In the genomic region with DNA sequence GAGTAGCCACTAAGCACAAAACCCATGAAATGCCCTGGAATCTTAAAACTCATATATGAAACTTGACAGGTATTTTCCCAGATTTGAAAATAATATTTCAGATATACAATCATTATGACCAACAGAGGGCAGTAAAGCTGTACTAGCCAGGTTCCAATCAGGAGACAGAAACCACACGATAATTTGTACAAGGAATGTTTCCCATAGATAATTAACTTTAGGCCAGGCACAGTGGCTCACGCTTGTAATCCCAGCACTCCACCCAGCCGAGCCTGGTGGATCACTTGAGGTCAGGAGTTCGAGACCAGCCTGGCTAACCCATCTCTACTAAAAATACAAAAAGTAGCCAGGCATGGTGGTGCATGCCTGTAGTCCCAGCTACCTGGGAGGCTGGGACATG, we compare ENCODE assay signal across 10 cellular contexts. TPM values are rescaled to one million over a fixed set of nuclear protein-coding genes. Genes with fewer than 3 reads are reported as not detected.
DNase-seq lines count a peak whose midpoint lies in the region; ATAC-seq and TF ChIP-seq lines count a peak whose summit lies in the region.
"Had no signal": no experiment of that assay in that cellular context is flagged by ENCODE, and none has a peak within 500 bp of the region (broad histone marks: within the 10 kb centered on the region; RNA-seq: fewer than 3 reads in every experiment).

No MANE protein-coding gene starts in this region.

- H3K4me1 ChIP-seq in Loucy (ENCODE audit: insufficient read depth, low read length, poor library complexity, severe bottlenecking): peaks cover 3% of the 10 kb centered on the region

- DNase-seq in GM03348 (ENCODE audit: low spot score): peak; percentile 35
- DNase-seq in astrocyte of the spinal cord (ENCODE audit: low read depth, low spot score): no peak
- no peak for DNase-seq in mesothelial cell of epicardium (ENCODE audit: low spot score in 2 of 2, unreplicated experiment in 2 of 2)
- DNase-seq in sciatic nerve (ENCODE audit: low spot score): no peak
- DNase-seq in NCI-H2227 (lab: John Stamatoyannopoulos, UW; ENCODE audit: unreplicated experiment): no peak
- DNase-seq: nucleus accumbens had no signal

- peak; percentile 66 for TF ChIP-seq CTCF in Loucy (conservative IDR thresholded peaks at IDR 0.05; ENCODE audit: low read length)
- TF ChIP-seq CTCF in astrocyte of the spinal cord (IDR thresholded peaks at IDR 0.05; ENCODE audit: low read depth, low read length): peak; percentile 44
- TF ChIP-seq CTCF in mesothelial cell of epicardium (IDR thresholded peaks at IDR 0.05; ENCODE audit: unreplicated experiment): peak; percentile 37

- no peak for ATAC-seq in sciatic nerve
- ATAC-seq in GM18498 (IDR thresholded peaks at IDR 0.05; ENCODE audit: unreplicated experiment): no peak
- no peak for ATAC-seq in GM19328 (IDR thresholded peaks at IDR 0.05; ENCODE audit: unreplicated experiment)

- no peaks in the 10 kb centered on the region for H3K79me2 ChIP-seq in Loucy (ENCODE audit: insufficient read depth, low read length)

- no peaks in the 10 kb centered on the region for H3K36me3 ChIP-seq in Loucy (ENCODE audit: insufficient read depth, low read length)
- H3K36me3 ChIP-seq: ascending aorta had no signal

- H3K4me1 Mint-ChIP-seq in mesothelial cell of epicardium: peaks cover 7% of the 10 kb centered on the region

- no peaks in the 10 kb centered on the region for H3K36me3 Mint-ChIP-seq in mesothelial cell of epicardium

- no peaks in the 10 kb centered on the region for H3K9me2 ChIP-seq in Loucy (replicated peaks; ENCODE audit: low read depth, low read length)

- H3K27me3 ChIP-seq in Loucy (ENCODE audit: insufficient read depth, low read length, poor library complexity, severe bottlenecking): no peaks in the 10 kb centered on the region
- H3K27me3 ChIP-seq: ascending aorta had no signal

- H3F3A ChIP-seq in Loucy (ENCODE audit: low read depth): no peaks in the 10 kb centered on the region

- in situ Hi-C loops in astrocyte of the spinal cord (cut with HindIII; ENCODE audit: low sequenced_read_pairs): no loop called here

- H3K9ac ChIP-seq in Loucy (ENCODE audit: low read depth, low read length, poor library complexity, severe bottlenecking): no peak overlapping the region

- no peak overlapping the region for H3K4me3 Mint-ChIP-seq in mesothelial cell of epicardium

- H4K20me1 ChIP-seq in Loucy (ENCODE audit: insufficient read depth, low read length, poor library complexity, severe bottlenecking): no peaks in the 10 kb centered on the region

- H3K4me3 ChIP-seq in Loucy (ENCODE audit: low read length, poor library complexity, severe bottlenecking) (no peak overlapping the region), astrocyte of the spinal cord (ENCODE audit: low read depth, low read length) (no peak overlapping the region)
- H3K4me3 ChIP-seq: ascending aorta had no signal

- no peaks in the 10 kb centered on the region for H3K9me3 Mint-ChIP-seq in mesothelial cell of epicardium

- H3K9me3 ChIP-seq in Loucy (ENCODE audit: insufficient read depth, low read depth, low read length): peaks cover 4% of the 10 kb centered on the region; the same call in 1 of the 2 replicates

- intact Hi-C loops in sciatic nerve (cut with DNase I): no loop called here

- H3K27ac Mint-ChIP-seq in mesothelial cell of epicardium: no peak overlapping the region

- no peak overlapping the region for H3K4me2 ChIP-seq in Loucy (ENCODE audit: low read depth, low read length, poor library complexity, severe bottlenecking)

- H3K27me3 Mint-ChIP-seq in mesothelial cell of epicardium (ENCODE audit: low read depth): no peaks in the 10 kb centered on the region

- H2AFZ ChIP-seq in Loucy (ENCODE audit: low read length): no peak overlapping the region

RNA-seq across cellular contexts. Expression of a gene that starts 31.0 kb away (rescaled TPM):
- 47.7 to 52.4 TPM (median 52.3 TPM) in 3 replicates for total RNA-seq in mesothelial cell of epicardium
- 48.5 TPM for total RNA-seq in sciatic nerve
